13 cellular contexts compared by ENCODE assay signal in genomic region chr20:59020938-59021551, GRCh38. TPM values are rescaled to one million over a fixed set of nuclear protein-coding genes. Genes with fewer than 3 reads are reported as not detected.
DNase-seq lines count a peak whose midpoint lies in the region; FAIRE-seq and TF ChIP-seq lines count a peak whose summit lies in the region.
"Had no signal": no experiment of that assay in that cellular context is flagged by ENCODE, and none has a peak within 500 bp of the region (broad histone marks: within the 10 kb centered on the region; RNA-seq: fewer than 3 reads in every experiment).

No MANE protein-coding gene starts in this region.

- H4K20me1 ChIP-seq in astrocyte (ENCODE audit: insufficient read depth, low read length): peaks cover 22% of the 10 kb centered on the region

- H3K36me3 ChIP-seq in HUES48 (ENCODE audit: control insufficient read depth, insufficient read depth, low read length) (peaks cover 33% of the 10 kb centered on the region), astrocyte (ENCODE audit: insufficient read depth, low read length) (peaks cover 15% of the 10 kb centered on the region), sigmoid colon (peaks cover 17 to 38% (median 26%) of the 10 kb centered on the region in 4 donors)

- H3K4me1 ChIP-seq in HUES48 (ENCODE audit: control insufficient read depth, insufficient read depth, low read length) (peaks cover 10% of the 10 kb centered on the region), astrocyte (ENCODE audit: insufficient read depth, low read length) (peaks cover 18% of the 10 kb centered on the region), sigmoid colon (peaks cover 0 to 7% (median 3%) of the 10 kb centered on the region in 4 donors)

- no peak overlapping the region for H3K9ac ChIP-seq in HUES48 (ENCODE audit: low read depth, low read length)
- peak overlapping the region; percentile 19 for H3K9ac ChIP-seq in astrocyte (ENCODE audit: low read length)

- H3K9me3 Mint-ChIP-seq in astrocyte (ENCODE audit: unreplicated experiment): no peaks in the 10 kb centered on the region
- H3K9me3 Mint-ChIP-seq: activated naive CD4-positive, alpha-beta T cell treated with anti-CD3 and anti-CD28 coated beads, Interleukin-2, amount 50 U/mL, for 24 hours; CD4-positive, CD25-positive, alpha-beta regulatory T cell had no signal

- H3K36me3 Mint-ChIP-seq in astrocyte (ENCODE audit: low read depth, unreplicated experiment): peaks cover 6% of the 10 kb centered on the region

- intact Hi-C loops in sigmoid colon (cut with DNase I): no loop called here

- no peak overlapping the region for H3K27ac Mint-ChIP-seq in astrocyte (ENCODE audit: unreplicated experiment)
- H3K27ac Mint-ChIP-seq: activated naive CD4-positive, alpha-beta T cell treated with anti-CD3 and anti-CD28 coated beads, Interleukin-2, amount 50 U/mL, for 24 hours; CD4-positive, CD25-positive, alpha-beta regulatory T cell had no signal

- no peak overlapping the region for H3K4me3 Mint-ChIP-seq in astrocyte (ENCODE audit: unreplicated experiment)
- H3K4me3 Mint-ChIP-seq: activated naive CD4-positive, alpha-beta T cell treated with anti-CD3 and anti-CD28 coated beads, Interleukin-2, amount 50 U/mL, for 24 hours; CD4-positive, CD25-positive, alpha-beta regulatory T cell had no signal

- DNase-seq in CMK (ENCODE audit: low read depth) (peak; percentile 38), astrocyte (ENCODE audit: low read depth) (peak; percentile 77), kidney tubule cell (ENCODE audit: low spot score) (peak; percentile 19), ecto neural progenitor cell (ENCODE audit: low spot score) (no peak), NCI-H69 (lab: John Stamatoyannopoulos, UW) (no peak), sigmoid colon (no peak), ureter (ENCODE audit: low spot score) (no peak)
- DNase-seq: CD4-positive, CD25-positive, alpha-beta regulatory T cell; NCI-H2107 had no signal

- no peak for TF ChIP-seq EP300 in sigmoid colon (IDR thresholded peaks at IDR 0.05)

- H3K4me1 Mint-ChIP-seq in astrocyte (ENCODE audit: low read depth, unreplicated experiment): peaks cover 12% of the 10 kb centered on the region

- WGBS in sigmoid colon, 2 donors: 80 to 84% methylated on average over 5 of the region's 5 CpGs

- TF ChIP-seq CTCF in astrocyte (IDR thresholded peaks at IDR 0.05; ENCODE audit: insufficient read depth, low read depth, low read length): no peak
- TF ChIP-seq CTCF in sigmoid colon (IDR thresholded peaks at IDR 0.05): no peak

- H3K27me3 Mint-ChIP-seq in astrocyte (ENCODE audit: low read depth, unreplicated experiment): no peaks in the 10 kb centered on the region
- H3K27me3 Mint-ChIP-seq: activated naive CD4-positive, alpha-beta T cell treated with anti-CD3 and anti-CD28 coated beads, Interleukin-2, amount 50 U/mL, for 24 hours; CD4-positive, CD25-positive, alpha-beta regulatory T cell had no signal

- peak overlapping the region; percentile 19 for H3K27ac ChIP-seq in HUES48 (ENCODE audit: low read depth, low read length)
- H3K27ac ChIP-seq in astrocyte (ENCODE audit: low read depth, low read length): peak overlapping the region; percentile 28
- H3K27ac ChIP-seq in sigmoid colon: no peak overlapping the region
- H3K27ac ChIP-seq: skin epidermis had no signal

- no peak overlapping the region for H2AFZ ChIP-seq in astrocyte (ENCODE audit: low read depth, low read length)

- H3K4me3 ChIP-seq in HUES48 (ENCODE audit: low read depth, low read length) (no peak overlapping the region), astrocyte (ENCODE audit: insufficient read depth, low read depth, low read length) (peak overlapping the region; percentile 16), sigmoid colon (no peak overlapping the region)
- H3K4me3 ChIP-seq: skin epidermis had no signal

- H3K9me3 ChIP-seq in HUES48 (ENCODE audit: control insufficient read depth, insufficient read depth, low read length): no peaks in the 10 kb centered on the region
- H3K9me3 ChIP-seq in astrocyte (ENCODE audit: insufficient read depth, low read depth, low read length): no peaks in the 10 kb centered on the region
- no peaks in the 10 kb centered on the region for H3K9me3 ChIP-seq in sigmoid colon

- FAIRE-seq in astrocyte (lab: Jason Lieb, UNC): no peak
- FAIRE-seq: urothelium cell line had no signal

- peak overlapping the region; percentile 69 for H3K4me2 ChIP-seq in astrocyte (ENCODE audit: low read length)

- peaks cover 27% of the 10 kb centered on the region for H3K79me2 ChIP-seq in astrocyte (ENCODE audit: insufficient read depth, low read length)

- no peak for TF ChIP-seq POLR2A in sigmoid colon (IDR thresholded peaks at IDR 0.05)

- peaks cover 2% of the 10 kb centered on the region; the same call in 1 of the 2 replicates for H3K27me3 ChIP-seq in HUES48 (ENCODE audit: control insufficient read depth, insufficient read depth, low read length)
- H3K27me3 ChIP-seq in astrocyte (ENCODE audit: insufficient read depth, low read length): no peaks in the 10 kb centered on the region
- H3K27me3 ChIP-seq in sigmoid colon: no peaks in the 10 kb centered on the region

RNA-seq across cellular contexts. Expression of gene TUBB1, which starts 1.8 kb away (rescaled TPM):
- total RNA-seq in astrocyte (not detected in 2 replicates), sigmoid colon (under 1 TPM in 2 of 4 donors, not detected in 2; 0.14 to 0.16 TPM), ureter (not detected)
- under 1 TPM in 2 of 3 donors, not detected in 1; 0.03 to 0.60 TPM for polyA plus RNA-seq in sigmoid colon

RNA-seq across cellular contexts. Expression of gene ATP5F1E, which starts 11.1 kb away (rescaled TPM):
- 91.0 and 94.4 TPM in 2 replicates for total RNA-seq in astrocyte
- total RNA-seq in sigmoid colon: 10 to 100 TPM; 28.5 to 57.4 (median 40.1) TPM
- polyA plus RNA-seq in sigmoid colon: 100 to 1,000 TPM in 2 of 3 donors, 10 to 100 TPM in 1; 62.2 to 110 (median 103) TPM
- 77.7 TPM for total RNA-seq in ureter

RNA-seq across cellular contexts. Expression of gene CTSZ, which starts 14.0 kb away (rescaled TPM):
- total RNA-seq in astrocyte: 112 and 126 TPM in 2 replicates
- total RNA-seq in sigmoid colon: 100 to 1,000 TPM in 3 of 4 donors, 10 to 100 TPM in 1; 93.9 to 144 (median 119) TPM
- polyA plus RNA-seq in sigmoid colon: 100 to 1,000 TPM; 127 to 312 (median 293) TPM
- 116 TPM for total RNA-seq in ureter

RNA-seq across cellular contexts. Expression of gene PRELID3B, which starts 21.5 kb away (rescaled TPM):
- total RNA-seq in astrocyte (55.1 and 68.8 TPM in 2 replicates), sigmoid colon (10 to 100 TPM; 27.4 to 43.9 (median 40.2) TPM), ureter (62.1 TPM)
- 100 to 1,000 TPM in 2 of 3 donors, 10 to 100 TPM in 1; 61.7 to 189 (median 108) TPM for polyA plus RNA-seq in sigmoid colon

RNA-seq across cellular contexts. Expression of gene NELFCD, which starts 40.0 kb away (rescaled TPM):
- total RNA-seq in astrocyte (56.7 and 70.4 TPM in 2 replicates), sigmoid colon (10 to 100 TPM; 36.3 to 53.2 (median 43.7) TPM), ureter (70.6 TPM)
- polyA plus RNA-seq in sigmoid colon: 10 to 100 TPM; 22.7 to 43.6 (median 27.6) TPM

Comparison
In these comparisons a context has a peak if more than half of its experiments do, and no peak if none do; other contexts are left out.
1. DNase-seq: peak in CMK (single experiment), astrocyte (single experiment) and kidney tubule cell (single experiment); none in ecto neural progenitor cell (single experiment), NCI-H69 (single experiment), sigmoid colon (single experiment) and ureter (single experiment).
2. H3K27ac ChIP-seq: peak in HUES48 (single experiment) and astrocyte (single experiment); none in sigmoid colon (0 of 4).